In genomic region chr2:119756837-119757236, GRCh38 we compare ENCODE assay signal across 12 cellular contexts. TPM values are rescaled to one million over a fixed set of nuclear protein-coding genes. Genes with fewer than 3 reads are reported as not detected.
DNase-seq lines count a peak whose midpoint lies in the region; ATAC-seq, FAIRE-seq and TF ChIP-seq lines count a peak whose summit lies in the region.
"Had no signal": no experiment of that assay in that cellular context is flagged by ENCODE, and none has a peak within 500 bp of the region (broad histone marks: within the 10 kb centered on the region; RNA-seq: fewer than 3 reads in every experiment).

No MANE protein-coding gene starts in this region.

- H3K4me3 ChIP-seq in bronchial epithelial cell (ENCODE audit: low read depth, low read length) (no peak overlapping the region), tibial nerve (no peak overlapping the region), smooth muscle cell (no peak overlapping the region)
- H3K4me3 ChIP-seq in naive thymus-derived CD4-positive, alpha-beta T cell (ENCODE audit: low read length) = no peak overlapping the region

- peaks cover 0 to 9% (median 0%) of the 10 kb centered on the region in 5 donors for H3K27me3 Mint-ChIP-seq in naive thymus-derived CD4-positive, alpha-beta T cell

- peak; percentile 72 for DNase-seq in activated effector memory CD4-positive, alpha-beta T cell treated with anti-CD3 and anti-CD28 coated beads, Interleukin-2, amount 50 U/mL, for 16 hours
- DNase-seq in activated effector memory CD4-positive, alpha-beta T cell treated with Interleukin-2 at 50 U/mL for 16 hours = no peak
- DNase-seq in bronchial epithelial cell (ENCODE audit: low read depth) = peak; percentile 89
- DNase-seq in naive thymus-derived CD4-positive, alpha-beta T cell = peak in 1 of 9 donors; percentile 32
- peak; percentile 61 to 67 for DNase-seq in tibial nerve (ENCODE audit: low spot score in 2 of 2)
- no peak for DNase-seq in smooth muscle cell (lab: John Stamatoyannopoulos, UW; ENCODE audit: unreplicated experiment)
- DNase-seq in UCSD-AML1 (lab: John Stamatoyannopoulos, UW; ENCODE audit: unreplicated experiment) = no peak
- DNase-seq: activated CD4-positive, CD25-positive, alpha-beta regulatory T cell; CD8-positive, alpha-beta memory T cell had no signal

- peak overlapping the region in 6 of 9 donors; percentile 2 to 78 (median 46) for H3K27ac Mint-ChIP-seq in naive thymus-derived CD4-positive, alpha-beta T cell

- no peak overlapping the region for H3K9ac ChIP-seq in smooth muscle cell (ENCODE audit: low read depth)

- H3F3A ChIP-seq in smooth muscle cell (ENCODE audit: low read depth) = peaks cover 7% of the 10 kb centered on the region

- H4K20me1 ChIP-seq in smooth muscle cell (ENCODE audit: low read depth) = peaks cover 3% of the 10 kb centered on the region

- no peak overlapping the region for H2AFZ ChIP-seq in smooth muscle cell (ENCODE audit: low read depth)

- intact Hi-C loops in naive thymus-derived CD4-positive, alpha-beta T cell (cut with micrococcal nuclease) = loop anchor here (5.0 to 10.0 kb wide), 5 partner anchors 170 to 920 kb away; partner anchors contain the start of genes C2orf76 (in 1 of the 2) and DBI (in 1 of the 2)

- no peaks in the 10 kb centered on the region for H3K9me3 Mint-ChIP-seq in naive thymus-derived CD4-positive, alpha-beta T cell
- H3K9me3 Mint-ChIP-seq: CD8-positive, alpha-beta memory T cell; neural crest cell had no signal

- H3K4me3 Mint-ChIP-seq in naive thymus-derived CD4-positive, alpha-beta T cell = peak overlapping the region in 1 of 10 donors; percentile 35

- peaks cover 5 to 6% of the 10 kb centered on the region in 2 donors for H3K4me1 ChIP-seq in naive thymus-derived CD4-positive, alpha-beta T cell (ENCODE audit: control insufficient read depth in 2 of 2, insufficient read depth in 2 of 2, low read length in 2 of 2)
- H3K4me1 ChIP-seq in tibial nerve = peaks cover 0 to 31% (median 11%) of the 10 kb centered on the region in 4 donors
- H3K4me1 ChIP-seq in smooth muscle cell (ENCODE audit: low read depth) = peaks cover 9% of the 10 kb centered on the region

- TF ChIP-seq POLR2A in tibial nerve (IDR thresholded peaks at IDR 0.05) = no peak

- FAIRE-seq in bronchial epithelial cell (lab: Jason Lieb, UNC) = no peak

- no peak for ATAC-seq in naive thymus-derived CD4-positive, alpha-beta T cell
- no peak for ATAC-seq in GM18519 (IDR thresholded peaks at IDR 0.05; ENCODE audit: low FRiP score, unreplicated experiment)

- no peaks in the 10 kb centered on the region for H3K36me3 Mint-ChIP-seq in naive thymus-derived CD4-positive, alpha-beta T cell

- peaks cover 10% of the 10 kb centered on the region for H3K79me2 ChIP-seq in smooth muscle cell (ENCODE audit: low read depth)

- peaks cover 12 to 30% (median 24%) of the 10 kb centered on the region in 7 donors for H3K4me1 Mint-ChIP-seq in naive thymus-derived CD4-positive, alpha-beta T cell

- H3K27ac ChIP-seq in naive thymus-derived CD4-positive, alpha-beta T cell (ENCODE audit: low read depth, low read length) = no peak overlapping the region
- no peak overlapping the region for H3K27ac ChIP-seq in tibial nerve
- H3K27ac ChIP-seq in smooth muscle cell (ENCODE audit: low read depth) = no peak overlapping the region
- H3K27ac ChIP-seq: HL-60 had no signal

- 29 to 31% methylated on average over 5 of the region's 5 CpGs for WGBS in tibial nerve, 2 donors
- WGBS in smooth muscle cell (ENCODE audit: low lambda C conversion rate) = 67% methylated on average over 5 of the region's 5 CpGs

- H3K36me3 ChIP-seq in bronchial epithelial cell (ENCODE audit: control insufficient read depth, insufficient read depth, low read length) = no peaks in the 10 kb centered on the region
- H3K36me3 ChIP-seq in naive thymus-derived CD4-positive, alpha-beta T cell (ENCODE audit: control insufficient read depth in 2 of 3, insufficient read depth in 3 of 3, low read length in 3 of 3) = no peaks in the 10 kb centered on the region
- H3K36me3 ChIP-seq in tibial nerve = no peaks in the 10 kb centered on the region
- H3K36me3 ChIP-seq in smooth muscle cell (ENCODE audit: low read depth) = no peaks in the 10 kb centered on the region

- TF ChIP-seq CTCF in bronchial epithelial cell (IDR thresholded peaks at IDR 0.05; ENCODE audit: insufficient read depth, low read length, severe bottlenecking) = no peak
- TF ChIP-seq CTCF in tibial nerve (IDR thresholded peaks at IDR 0.05) = no peak
- no peak for TF ChIP-seq CTCF in smooth muscle cell (IDR thresholded peaks at IDR 0.05; ENCODE audit: borderline replicate concordance, insufficient read depth, poor library complexity, severe bottlenecking)

- TF ChIP-seq EP300 in tibial nerve (IDR thresholded peaks at IDR 0.05) = peak in 1 of 2 donors; percentile 77

- no peak overlapping the region for H3K4me2 ChIP-seq in smooth muscle cell

- H3K9me3 ChIP-seq in naive thymus-derived CD4-positive, alpha-beta T cell (ENCODE audit: control insufficient read depth in 2 of 3, low read length in 3 of 3) = no peaks in the 10 kb centered on the region
- H3K9me3 ChIP-seq in tibial nerve (no peaks in the 10 kb centered on the region), smooth muscle cell (replicated peaks; ENCODE audit: low read depth) (no peaks in the 10 kb centered on the region)

- H3K27me3 ChIP-seq in bronchial epithelial cell (ENCODE audit: control insufficient read depth, insufficient read depth, low read length) = no peaks in the 10 kb centered on the region
- H3K27me3 ChIP-seq in naive thymus-derived CD4-positive, alpha-beta T cell (ENCODE audit: control insufficient read depth in 2 of 2, insufficient read depth in 2 of 2, low read length in 2 of 2) = no peaks in the 10 kb centered on the region
- no peaks in the 10 kb centered on the region for H3K27me3 ChIP-seq in tibial nerve
- no peaks in the 10 kb centered on the region for H3K27me3 ChIP-seq in smooth muscle cell (ENCODE audit: low read depth)

- CTCF ChIA-PET in naive thymus-derived CD4-positive, alpha-beta T cell (lab: Charles Lee) = interaction anchor here (0.7 to 5.3 kb wide), 5 partner anchors 65 to 779 kb away, joined by 3 to 88 read pairs (median 3); no protein-coding TSS in a partner anchor

- POLR2A ChIA-PET in naive thymus-derived CD4-positive, alpha-beta T cell (lab: Charles Lee) = interaction anchor here (1.8 to 2.8 kb wide), 2 partner anchors 70 to 420 kb away, joined by 4 to 8 read pairs; no protein-coding TSS in a partner anchor

RNA-seq across cellular contexts. Expression of gene PTPN4, which starts 2.9 kb away (rescaled TPM):
- total RNA-seq in bronchial epithelial cell (20.5 and 34.2 TPM in 2 replicates), tibial nerve (10 to 100 TPM; 15.0 to 45.2 (median 21.1) TPM), smooth muscle cell (26.2 and 28.3 TPM in 2 replicates)
- total RNA-seq in naive thymus-derived CD4-positive, alpha-beta T cell = 100 to 1,000 TPM in 3 of 5 experiments, 10 to 100 TPM in 2; 59.9 to 122 (median 104) TPM
- 10 to 100 TPM; 48.9 to 50.1 TPM for polyA plus RNA-seq in naive thymus-derived CD4-positive, alpha-beta T cell
- polyA plus RNA-seq in smooth muscle cell = 7.2 and 9.7 TPM in 2 replicates

Comparison
In these comparisons a context has a peak if more than half of its experiments do, and no peak if none do; other contexts are left out.
1. DNase-seq: peak in activated effector memory CD4-positive, alpha-beta T cell treated with anti-CD3 and anti-CD28 coated beads, Interleukin-2, amount 50 U/mL, for 16 hours (single experiment), bronchial epithelial cell (single experiment) and tibial nerve (2 of 2); none in activated effector memory CD4-positive, alpha-beta T cell treated with Interleukin-2 at 50 U/mL for 16 hours (single experiment), smooth muscle cell (single experiment) and UCSD-AML1 (single experiment).